ENCODE assay signal across 17 cellular contexts in the genomic region with DNA sequence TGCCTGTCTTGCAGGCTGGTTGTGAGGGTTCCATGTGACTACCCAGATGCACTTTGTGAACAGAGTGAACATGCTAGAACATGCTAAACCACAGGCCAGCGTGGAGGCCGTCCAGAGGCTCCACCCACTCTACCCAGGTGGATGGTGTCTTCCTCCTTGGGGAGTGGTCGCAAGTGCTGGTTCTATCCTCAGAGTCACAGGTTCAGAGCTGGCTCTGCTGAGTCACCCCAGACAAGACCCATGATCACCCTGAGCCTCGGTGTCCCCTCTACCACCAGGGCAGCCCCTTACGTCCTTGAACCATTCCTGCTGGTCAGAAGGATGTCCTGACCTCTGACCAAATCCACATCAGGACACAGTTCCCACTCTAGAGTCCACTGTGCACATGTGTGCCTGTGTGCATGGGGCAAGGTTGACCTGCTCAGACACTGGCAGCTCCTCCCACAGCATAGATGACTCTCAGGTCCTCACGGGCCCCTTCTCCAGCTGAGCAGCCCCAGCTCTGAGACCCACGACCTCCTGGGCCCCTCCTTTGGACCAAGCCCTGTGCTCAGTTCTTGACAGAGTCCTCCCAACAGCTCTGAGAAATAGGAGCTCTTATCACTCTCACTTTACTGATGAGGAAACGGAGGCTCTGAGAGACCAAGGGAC.
DNase-seq lines count a peak whose midpoint lies in the region; ATAC-seq and TF ChIP-seq lines count a peak whose summit lies in the region.
"Had no signal": no experiment of that assay in that cellular context is flagged by ENCODE, and none has a peak within 500 bp of the region (broad histone marks: within the 10 kb centered on the region; RNA-seq: fewer than 3 reads in every experiment).

No MANE protein-coding gene starts in this region.

- H3K36me3 ChIP-seq in right atrium auricular region (no peaks in the 10 kb centered on the region), heart right ventricle (no peaks in the 10 kb centered on the region), colonic mucosa (no peaks in the 10 kb centered on the region), lung (ENCODE audit: control insufficient read depth in 2 of 2, insufficient read depth in 2 of 2, low read length in 2 of 2) (no peaks in the 10 kb centered on the region)
- H3K36me3 ChIP-seq: BE2C had no signal

- ATAC-seq in heart right ventricle (no peak), lung (ENCODE audit: insufficient read depth, low FRiP score) (no peak), GM21786 (IDR thresholded peaks at IDR 0.05; ENCODE audit: unreplicated experiment) (no peak)
- ATAC-seq in activated CD4-positive, CD25-positive, alpha-beta regulatory T cell treated with anti-CD3 and anti-CD28 coated beads, Interleukin-2, amount 50 U/mL, for 24 hours: no peak

- H3K4me3 ChIP-seq in right atrium auricular region (no peak overlapping the region), heart right ventricle (no peak overlapping the region), colonic mucosa (no peak overlapping the region), lung (no peak overlapping the region)

- TF ChIP-seq CTCF in right atrium auricular region (IDR thresholded peaks at IDR 0.05): no peak
- no peak for TF ChIP-seq CTCF in heart right ventricle (IDR thresholded peaks at IDR 0.05)
- no peak for TF ChIP-seq CTCF in colonic mucosa (IDR thresholded peaks at IDR 0.05)
- no peak for TF ChIP-seq CTCF in lung (IDR thresholded peaks at IDR 0.05; ENCODE audit: control extremely low read depth, extremely low read depth)

- WGBS in heart right ventricle, 2 donors: 64 to 69% methylated on average over 8 of the region's 8 CpGs
- 70 to 72% methylated on average over 8 of the region's 8 CpGs for WGBS in lung, 2 donors

- H3K4me1 ChIP-seq in right atrium auricular region: no peaks in the 10 kb centered on the region
- peaks cover 0 to 3% (median 0%) of the 10 kb centered on the region in 9 donors for H3K4me1 ChIP-seq in heart right ventricle
- no peaks in the 10 kb centered on the region for H3K4me1 ChIP-seq in colonic mucosa
- no peaks in the 10 kb centered on the region for H3K4me1 ChIP-seq in lung (ENCODE audit: control insufficient read depth in 2 of 2, insufficient read depth in 2 of 2, low read length in 2 of 2)
- H3K4me1 ChIP-seq: BE2C had no signal

- intact Hi-C loops in heart right ventricle (cut with DNase I): no loop called here
- intact Hi-C loops in colonic mucosa (cut with DNase I): no loop called here

- H3K27ac ChIP-seq in right atrium auricular region: no peak overlapping the region
- H3K27ac ChIP-seq in heart right ventricle: no peak overlapping the region
- no peak overlapping the region for H3K27ac ChIP-seq in colonic mucosa
- no peak overlapping the region for H3K27ac ChIP-seq in lung (ENCODE audit: low read depth in 1 of 2, low read length in 1 of 2)
- H3K27ac ChIP-seq: HL-60 had no signal

- H3K27me3 ChIP-seq in right atrium auricular region (no peaks in the 10 kb centered on the region), heart right ventricle (peaks cover 0 to 43% (median 7%) of the 10 kb centered on the region in 7 donors), colonic mucosa (no peaks in the 10 kb centered on the region), lung (ENCODE audit: control insufficient read depth, insufficient read depth) (no peaks in the 10 kb centered on the region)
- H3K27me3 ChIP-seq: BE2C had no signal

- peak; percentile 38 for DNase-seq in right atrium auricular region (ENCODE audit: low spot score)
- no peak for DNase-seq in heart right ventricle
- peak; percentile 9 for DNase-seq in colonic mucosa
- DNase-seq in lung (ENCODE audit: low spot score): peak; percentile 18
- DNase-seq in NCI-H146 treated with DMSO at 0.1 percent for 48 hours (lab: John Stamatoyannopoulos, UW; ENCODE audit: unreplicated experiment): no peak
- DNase-seq: BE2C; CD4-positive, alpha-beta memory T cell; DMS153; GF-D8; HCEC 1CT; NCI-H1092 treated with DMSO at 0.1 percent for 48 hours; NCI-H1694 treated with DMSO at 0.1 percent for 48 hours; NCI-H774; SHP77 treated with DMSO at 0.1 percent for 48 hours had no signal

- H3K9me3 ChIP-seq in right atrium auricular region (no peaks in the 10 kb centered on the region), heart right ventricle (no peaks in the 10 kb centered on the region), colonic mucosa (no peaks in the 10 kb centered on the region), lung (ENCODE audit: control insufficient read depth in 2 of 2, insufficient read depth in 1 of 2, low read length in 1 of 2) (no peaks in the 10 kb centered on the region)
- H3K9me3 ChIP-seq: BE2C had no signal

- no peak overlapping the region for H3K9ac ChIP-seq in colonic mucosa (ENCODE audit: low read depth in 2 of 2, low read length in 2 of 2)

Comparison
In these comparisons a context has a peak if more than half of its experiments do, and no peak if none do; other contexts are left out.
1. DNase-seq: peak in right atrium auricular region (single experiment), colonic mucosa (single experiment) and lung (single experiment); none in heart right ventricle (0 of 2) and NCI-H146 treated with DMSO at 0.1 percent for 48 hours (single experiment).